In genomic region chr4:3936184-3936583, GRCh38 we compare ENCODE assay signal across 24 cellular contexts.
"Had no signal": no experiment of that assay in that cellular context is flagged by ENCODE, and none has a peak within 500 bp of the region (broad histone marks: within the 10 kb centered on the region; RNA-seq: fewer than 3 reads in every experiment).

No MANE protein-coding gene starts in this region.

- H3K79me2 ChIP-seq: hepatocyte had no signal

- DNase-seq: colonic mucosa; cortex of kidney; effector CD8-positive, alpha-beta T cell; effector memory CD8-positive, alpha-beta T cell; foreskin keratinocyte; heart left ventricle; hypothalamus; immature natural killer cell; islet precursor cell; kidney; kidney glomerular epithelial cell; left colon; left ventricle myocardium inferior; lower lobe of right lung; mesenchymal stem cell; mucosa of descending colon had no signal

- H3K9me3 Mint-ChIP-seq: dendritic cell treated with granulocyte-macrophage colony-stimulating factor and Interleukin-4, amounts not matched to agents 40 ng/mL and 50 ng/mL, for 4 days; effector memory CD8-positive, alpha-beta T cell; immature natural killer cell; mesothelial cell of epicardium had no signal

- H3K36me3 Mint-ChIP-seq: immature natural killer cell, mesothelial cell of epicardium had no signal

- H3K27me3 ChIP-seq: colonic mucosa, foreskin keratinocyte, heart left ventricle, hepatocyte had no signal

- FAIRE-seq: endothelial cell of umbilical vein, frontal cortex, kidney had no signal

- H3K36me3 ChIP-seq: colonic mucosa, esophagus muscularis mucosa, gastroesophageal sphincter, heart left ventricle, left ventricle myocardium inferior, lower lobe of right lung had no signal

- H3K4me1 ChIP-seq: colonic mucosa, esophagus muscularis mucosa, foreskin keratinocyte, gastroesophageal sphincter, heart left ventricle, left ventricle myocardium inferior, lower lobe of right lung had no signal

- H3K4me2 ChIP-seq: hepatocyte had no signal

- H3K4me3 ChIP-seq: colonic mucosa, esophagus muscularis mucosa, gastroesophageal sphincter, heart left ventricle, hepatocyte, left ventricle myocardium inferior, lower lobe of right lung, mucosa of descending colon had no signal

- H3K27ac ChIP-seq: colonic mucosa, esophagus muscularis mucosa, foreskin keratinocyte, gastroesophageal sphincter, heart left ventricle, hepatocyte, left ventricle myocardium inferior, lower lobe of right lung had no signal

- ATAC-seq: effector memory CD8-positive, alpha-beta T cell; foreskin keratinocyte; gastroesophageal sphincter; heart left ventricle; left colon; left lobe of liver; lower lobe of right lung; mucosa of descending colon had no signal

- H2AFZ ChIP-seq: hepatocyte had no signal

- H3K27ac Mint-ChIP-seq: dendritic cell treated with granulocyte-macrophage colony-stimulating factor and Interleukin-4, amounts not matched to agents 40 ng/mL and 50 ng/mL, for 4 days; effector memory CD8-positive, alpha-beta T cell; immature natural killer cell; mesothelial cell of epicardium had no signal

- H3K9me3 ChIP-seq: colonic mucosa, esophagus muscularis mucosa, gastroesophageal sphincter, heart left ventricle, left ventricle myocardium inferior, lower lobe of right lung, mucosa of descending colon had no signal

- H3K4me3 Mint-ChIP-seq: dendritic cell treated with granulocyte-macrophage colony-stimulating factor and Interleukin-4, amounts not matched to agents 40 ng/mL and 50 ng/mL, for 4 days; effector memory CD8-positive, alpha-beta T cell; immature natural killer cell; mesothelial cell of epicardium had no signal
